ENCODE assay signal across 18 cellular contexts in the genomic region with DNA sequence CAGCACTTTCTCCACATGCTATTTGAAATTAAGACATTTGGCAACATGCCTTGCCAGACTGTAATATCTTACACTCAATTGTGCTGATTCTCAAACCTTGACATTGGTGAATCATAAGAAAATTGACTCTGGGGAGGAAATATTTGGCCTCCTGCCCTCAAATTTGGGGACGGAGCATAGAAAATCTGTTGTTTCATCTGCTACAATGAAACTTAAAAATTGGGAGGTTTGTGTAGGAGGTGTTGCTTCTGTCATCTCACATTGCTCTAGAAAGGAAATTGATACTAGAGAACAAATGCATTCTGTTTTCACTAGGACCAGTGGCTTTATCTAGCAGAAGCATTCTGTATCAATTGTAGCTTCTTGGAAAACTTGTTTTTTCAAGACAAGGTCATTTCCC. TPM values are rescaled to one million over a fixed set of nuclear protein-coding genes. Genes with fewer than 3 reads are reported as not detected.
"Had no signal": no experiment of that assay in that cellular context is flagged by ENCODE, and none has a peak within 500 bp of the region (broad histone marks: within the 10 kb centered on the region; RNA-seq: fewer than 3 reads in every experiment).

No MANE protein-coding gene starts in this region.

- ATAC-seq: activated CD4-positive, CD25-positive, alpha-beta regulatory T cell treated with anti-CD3 and anti-CD28 coated beads, Interleukin-2, amount 50 U/mL, for 24 hours; K562; PC-3 had no signal

- H3K27me3 Mint-ChIP-seq: activated CD4-positive, alpha-beta memory T cell treated with anti-CD3 and anti-CD28 coated beads, Interleukin-2, amount 10 ng/mL, durations not matched to agents 7 days and 5 days; activated CD4-positive, alpha-beta T cell treated with anti-CD3 and anti-CD28 coated beads, Interleukin-2, amount 10 ng/mL, durations not matched to agents 7 days and 5 days had no signal

- H3K27ac Mint-ChIP-seq: activated CD4-positive, alpha-beta memory T cell treated with anti-CD3 and anti-CD28 coated beads, Interleukin-2, amount 10 ng/mL, durations not matched to agents 7 days and 5 days; activated CD4-positive, alpha-beta T cell treated with anti-CD3 and anti-CD28 coated beads, Interleukin-2, amount 10 ng/mL, durations not matched to agents 7 days and 5 days; activated naive CD4-positive, alpha-beta T cell treated with anti-CD3 and anti-CD28 coated beads, Interleukin-2, amount 50 U/mL, for 72 hours; T-helper 1 cell treated with Interleukin-12 subunit alpha and Interleukin-12 subunit beta and Interleukin-4 antibody, amounts not matched to agents 30 μg/mL and 1 μg/mL, for 36 hours had no signal

- H3K9me3 Mint-ChIP-seq: activated CD4-positive, alpha-beta memory T cell treated with anti-CD3 and anti-CD28 coated beads, Interleukin-2, amount 10 ng/mL, durations not matched to agents 7 days and 5 days; activated CD4-positive, alpha-beta T cell treated with anti-CD3 and anti-CD28 coated beads, Interleukin-2, amount 10 ng/mL, durations not matched to agents 7 days and 5 days; activated naive CD4-positive, alpha-beta T cell treated with anti-CD3 and anti-CD28 coated beads, Interleukin-2, amount 50 U/mL, for 72 hours; T-helper 1 cell treated with Interleukin-12 subunit alpha and Interleukin-12 subunit beta and Interleukin-4 antibody, amounts not matched to agents 30 μg/mL and 1 μg/mL, for 36 hours had no signal

- H3K9me3 ChIP-seq: breast epithelium had no signal

- H3K36me3 Mint-ChIP-seq: activated naive CD4-positive, alpha-beta T cell treated with anti-CD3 and anti-CD28 coated beads, Interleukin-2, amount 50 U/mL, for 72 hours had no signal

- H3K4me3 ChIP-seq: breast epithelium, K562 had no signal

- H3K4me3 Mint-ChIP-seq: activated CD4-positive, alpha-beta memory T cell treated with anti-CD3 and anti-CD28 coated beads, Interleukin-2, amount 10 ng/mL, durations not matched to agents 7 days and 5 days; activated CD4-positive, alpha-beta T cell treated with anti-CD3 and anti-CD28 coated beads, Interleukin-2, amount 10 ng/mL, durations not matched to agents 7 days and 5 days; T-helper 1 cell treated with Interleukin-12 subunit alpha and Interleukin-12 subunit beta and Interleukin-4 antibody, amounts not matched to agents 30 μg/mL and 1 μg/mL, for 36 hours had no signal

- DNase-seq: activated CD4-positive, alpha-beta memory T cell treated with anti-CD3 and anti-CD28 coated beads, Interleukin-2, amount 10 ng/mL, durations not matched to agents 7 days and 5 days; activated CD4-positive, alpha-beta T cell treated with anti-CD3 and anti-CD28 coated beads, Interleukin-2, amount 10 ng/mL, durations not matched to agents 7 days and 5 days; activated CD8-positive, alpha-beta memory T cell treated with anti-CD3 and anti-CD28 coated beads, Interleukin-2, amount 50 U/mL, for 48 hours; activated T-cell treated with anti-CD3 and anti-CD28 coated beads, Interleukin-2, amount 50 U/mL, for 1 hour; caudate nucleus; MM.1S; NCI-H1105; NCI-H1436; NCI-H187; NCI-H2081; NCI-H524; PC-3; SHP77 treated with DMSO at 0.1 percent for 48 hours had no signal

- H3K36me3 ChIP-seq: breast epithelium had no signal

- H3K27ac ChIP-seq: breast epithelium had no signal

- H3K4me1 ChIP-seq: breast epithelium had no signal

RNA-seq across cellular contexts. Expression of a gene that starts 22.1 kb away (rescaled TPM):
- total RNA-seq: activated CD4-positive, alpha-beta memory T cell treated with anti-CD3 and anti-CD28 coated beads, Interleukin-2, amount 10 ng/mL, durations not matched to agents 7 days and 5 days; activated CD4-positive, alpha-beta T cell treated with anti-CD3 and anti-CD28 coated beads, Interleukin-2, amount 10 ng/mL, durations not matched to agents 7 days and 5 days had no signal
